ENCODE assay signal across 16 cellular contexts in the genomic region with DNA sequence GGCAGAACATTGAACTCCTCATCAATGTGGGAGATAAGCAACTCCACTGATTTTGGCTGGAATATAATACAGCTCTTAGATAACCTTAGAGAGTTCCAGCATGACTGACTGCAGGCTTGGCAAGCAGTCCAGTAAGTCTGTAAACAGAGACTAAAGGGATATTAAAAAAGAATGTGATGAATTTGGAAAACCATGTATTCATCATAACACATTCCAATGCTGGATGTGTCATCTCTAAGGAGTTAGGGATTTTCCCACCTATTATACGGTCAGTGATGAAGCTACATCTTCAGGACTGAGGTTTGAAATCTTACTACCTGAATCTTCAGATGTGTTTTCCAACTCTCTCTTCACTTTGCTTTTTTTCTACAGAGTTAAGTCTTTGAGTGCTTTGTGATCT.
DNase-seq lines count a peak whose midpoint lies in the region; ATAC-seq and TF ChIP-seq lines count a peak whose summit lies in the region.
"Had no signal": no experiment of that assay in that cellular context is flagged by ENCODE, and none has a peak within 500 bp of the region (broad histone marks: within the 10 kb centered on the region; RNA-seq: fewer than 3 reads in every experiment).

No MANE protein-coding gene starts in this region.

- DNase-seq in SJSA1 (ENCODE audit: low read depth in 1 of 2, low spot score in 2 of 2) (peak; percentile 49 to 74), fibroblast of the aortic adventitia (ENCODE audit: low read depth) (peak; percentile 56), retinal pigment epithelial cell (ENCODE audit: low read depth) (peak; percentile 41), NCI-H1048 (lab: John Stamatoyannopoulos, UW) (no peak)
- DNase-seq in stimulated activated naive CD8-positive, alpha-beta T cell treated with anti-CD3 and anti-CD28 coated beads, Interleukin-15, amount 100 ng/mL, for 72 hours, result no peak
- no peak for DNase-seq in effector memory CD4-positive, alpha-beta T cell
- DNase-seq: activated CD8-positive, alpha-beta memory T cell treated with anti-CD3 and anti-CD28 coated beads for 24 hours; activated naive CD4-positive, alpha-beta T cell; NCI-H1417 treated with DMSO at 0.1 percent for 48 hours; right cardiac atrium; stimulated activated naive CD4-positive, alpha-beta T cell treated with Interleukin-2 at 50 U/mL for 16 hours had no signal

- ATAC-seq in HG03378 (IDR thresholded peaks at IDR 0.05; ENCODE audit: unreplicated experiment), result peak; percentile 9
- no peak for ATAC-seq in stimulated activated naive CD8-positive, alpha-beta T cell treated with anti-CD3 and anti-CD28 coated beads, Interleukin-15, amount 100 ng/mL, for 72 hours
- ATAC-seq: esophagus mucosa, Right ventricle myocardium inferior had no signal

- TF ChIP-seq CTCF in fibroblast of the aortic adventitia (IDR thresholded peaks at IDR 0.05; ENCODE audit: insufficient read depth, low read length), result no peak
- no peak for TF ChIP-seq CTCF in retinal pigment epithelial cell (conservative IDR thresholded peaks at IDR 0.05; ENCODE audit: low read depth, low read length)

- peaks cover 7 to 13% of the 10 kb centered on the region in 2 donors for H3K9me3 Mint-ChIP-seq in stimulated activated naive CD8-positive, alpha-beta T cell treated with anti-CD3 and anti-CD28 coated beads, Interleukin-15, amount 100 ng/mL, for 72 hours

- no peaks in the 10 kb centered on the region for H3K27me3 Mint-ChIP-seq in stimulated activated naive CD8-positive, alpha-beta T cell treated with anti-CD3 and anti-CD28 coated beads, Interleukin-15, amount 100 ng/mL, for 72 hours
- H3K27me3 Mint-ChIP-seq: central memory CD8-positive, alpha-beta T cell had no signal

- no peak overlapping the region for H3K27ac Mint-ChIP-seq in stimulated activated naive CD8-positive, alpha-beta T cell treated with anti-CD3 and anti-CD28 coated beads, Interleukin-15, amount 100 ng/mL, for 72 hours
- H3K27ac Mint-ChIP-seq: CD14-positive monocyte had no signal

- no peak overlapping the region for H3K4me3 Mint-ChIP-seq in stimulated activated naive CD8-positive, alpha-beta T cell treated with anti-CD3 and anti-CD28 coated beads, Interleukin-15, amount 100 ng/mL, for 72 hours
- H3K4me3 Mint-ChIP-seq: CD14-positive monocyte; central memory CD8-positive, alpha-beta T cell had no signal

- H3K4me1 ChIP-seq in SJSA1 (replicated peaks), result peaks cover 40% of the 10 kb centered on the region
- H3K4me1 ChIP-seq in effector memory CD4-positive, alpha-beta T cell (ENCODE audit: control insufficient read depth, insufficient read depth, low read length, poor library complexity, severe bottlenecking), result no peaks in the 10 kb centered on the region

- no peaks in the 10 kb centered on the region for H3K9me3 ChIP-seq in SJSA1 (replicated peaks)
- no peaks in the 10 kb centered on the region for H3K9me3 ChIP-seq in effector memory CD4-positive, alpha-beta T cell (ENCODE audit: control insufficient read depth, low read length)

- H3K27ac ChIP-seq in SJSA1, result peak overlapping the region; percentile 96
- H3K27ac ChIP-seq in effector memory CD4-positive, alpha-beta T cell (ENCODE audit: insufficient read depth, low read length, poor library complexity, severe bottlenecking), result no peak overlapping the region

- H3K4me3 ChIP-seq in SJSA1 (no peak overlapping the region), fibroblast of the aortic adventitia (ENCODE audit: low read depth, low read length) (no peak overlapping the region), retinal pigment epithelial cell (ENCODE audit: low read length) (no peak overlapping the region)
- H3K4me3 ChIP-seq in effector memory CD4-positive, alpha-beta T cell (ENCODE audit: insufficient read depth, low read depth, low read length, poor library complexity, severe bottlenecking), result no peak overlapping the region

- H3K27me3 ChIP-seq in SJSA1 (replicated peaks), result no peaks in the 10 kb centered on the region
- no peaks in the 10 kb centered on the region for H3K27me3 ChIP-seq in effector memory CD4-positive, alpha-beta T cell (replicated peaks; ENCODE audit: control insufficient read depth, insufficient read depth, low read length, poor library complexity, severe bottlenecking)

- H3K36me3 ChIP-seq in SJSA1, result no peaks in the 10 kb centered on the region
- H3K36me3 ChIP-seq in effector memory CD4-positive, alpha-beta T cell (ENCODE audit: control insufficient read depth, insufficient read depth, low read length), result no peaks in the 10 kb centered on the region

- H3K4me1 Mint-ChIP-seq in stimulated activated naive CD8-positive, alpha-beta T cell treated with anti-CD3 and anti-CD28 coated beads, Interleukin-15, amount 100 ng/mL, for 72 hours, result no peaks in the 10 kb centered on the region
- H3K4me1 Mint-ChIP-seq: CD14-positive monocyte; central memory CD8-positive, alpha-beta T cell had no signal

Comparison
In these comparisons a context has a peak if more than half of its experiments do, and no peak if none do; other contexts are left out.
1. DNase-seq: peak in SJSA1 (2 of 2), fibroblast of the aortic adventitia (single experiment) and retinal pigment epithelial cell (single experiment); none in NCI-H1048 (single experiment), stimulated activated naive CD8-positive, alpha-beta T cell treated with anti-CD3 and anti-CD28 coated beads, Interleukin-15, amount 100 ng/mL, for 72 hours (0 of 2) and effector memory CD4-positive, alpha-beta T cell (0 of 3).